In genomic region chr5:14560091-14560595, GRCh38 we compare ENCODE assay signal across 9 cellular contexts. TPM values are rescaled to one million over a fixed set of nuclear protein-coding genes. Genes with fewer than 3 reads are reported as not detected.
DNase-seq lines count a peak whose midpoint lies in the region; ATAC-seq and TF ChIP-seq lines count a peak whose summit lies in the region.
"Had no signal": no experiment of that assay in that cellular context is flagged by ENCODE, and none has a peak within 500 bp of the region (broad histone marks: within the 10 kb centered on the region; RNA-seq: fewer than 3 reads in every experiment).

No MANE protein-coding gene starts in this region.

- no peak overlapping the region for H3K27ac ChIP-seq in left ventricle myocardium inferior (replicated peaks)

- H3K9me3 Mint-ChIP-seq in stimulated activated naive CD8-positive, alpha-beta T cell treated with anti-CD3 and anti-CD28 coated beads, Interleukin-15, amount 100 ng/mL, for 72 hours, result peaks cover 0 to 4% of the 10 kb centered on the region in 2 donors
- H3K9me3 Mint-ChIP-seq in activated naive CD8-positive, alpha-beta T cell treated with anti-CD3 and anti-CD28 coated beads, Interleukin-2, amount 10 ng/mL, durations not matched to agents 7 days and 5 days, result no peaks in the 10 kb centered on the region

- H3K36me3 Mint-ChIP-seq in activated naive CD8-positive, alpha-beta T cell treated with anti-CD3 and anti-CD28 coated beads, Interleukin-2, amount 10 ng/mL, durations not matched to agents 7 days and 5 days, result peaks cover 2% of the 10 kb centered on the region

- DNase-seq in stimulated activated naive CD8-positive, alpha-beta T cell treated with anti-CD3 and anti-CD28 coated beads, Interleukin-15, amount 100 ng/mL, for 72 hours, result no peak
- DNase-seq in stimulated activated naive CD8-positive, alpha-beta T cell treated with anti-CD3 and anti-CD28 coated beads, Interleukin-15, Interleukin-2, amounts not matched to agents 100 U/mL and 50 U/mL, for 24 hours, result no peak
- DNase-seq in NCI-H2227 treated with DMSO at 0.1 percent for 48 hours (lab: John Stamatoyannopoulos, UW) (peak; percentile 87), cardiac septum (ENCODE audit: low spot score) (no peak), left ventricle myocardium inferior (no peak), AG08396 (ENCODE audit: low spot score) (no peak)
- no peak for DNase-seq in activated naive CD8-positive, alpha-beta T cell treated with anti-CD3 and anti-CD28 coated beads, Interleukin-2, amount 10 ng/mL, durations not matched to agents 7 days and 5 days

- intact Hi-C loops in cardiac septum (cut with DNase I) (no loop called here), left ventricle myocardium inferior (cut with micrococcal nuclease) (no loop called here)

- ATAC-seq in stimulated activated naive CD8-positive, alpha-beta T cell treated with anti-CD3 and anti-CD28 coated beads, Interleukin-15, amount 100 ng/mL, for 72 hours, result peak; percentile 55
- no peak for ATAC-seq in stimulated activated naive CD8-positive, alpha-beta T cell treated with anti-CD3 and anti-CD28 coated beads, Interleukin-15, Interleukin-2, amounts not matched to agents 100 U/mL and 50 U/mL, for 24 hours
- ATAC-seq in activated naive CD8-positive, alpha-beta T cell treated with anti-CD3 and anti-CD28 coated beads, Interleukin-2, amount 10 ng/mL, durations not matched to agents 7 days and 5 days (ENCODE audit: low read depth), result peak; percentile 74
- ATAC-seq in GM21526 (IDR thresholded peaks at IDR 0.05; ENCODE audit: low FRiP score, unreplicated experiment), result no peak
- ATAC-seq: K562 had no signal

- POLR2A ChIA-PET in activated naive CD8-positive, alpha-beta T cell treated with anti-CD3 and anti-CD28 coated beads, Interleukin-2, amount 10 ng/mL, durations not matched to agents 7 days and 5 days (lab: Charles Lee), result interaction anchor here (1.7 kb wide), 1 partner anchor 22 kb away, joined by 8 read pairs; the partner anchor contains the start of gene OTULINL

- no peaks in the 10 kb centered on the region for H3K4me1 ChIP-seq in left ventricle myocardium inferior

- peaks cover 44% of the 10 kb centered on the region for H3K4me1 Mint-ChIP-seq in stimulated activated naive CD8-positive, alpha-beta T cell treated with anti-CD3 and anti-CD28 coated beads, Interleukin-15, amount 100 ng/mL, for 72 hours
- H3K4me1 Mint-ChIP-seq in activated naive CD8-positive, alpha-beta T cell treated with anti-CD3 and anti-CD28 coated beads, Interleukin-2, amount 10 ng/mL, durations not matched to agents 7 days and 5 days, result peaks cover 22% of the 10 kb centered on the region

- TF ChIP-seq CTCF in left ventricle myocardium inferior (IDR thresholded peaks at IDR 0.05; ENCODE audit: borderline replicate concordance), result no peak

- H3K9me3 ChIP-seq in left ventricle myocardium inferior (replicated peaks), result no peaks in the 10 kb centered on the region

- peak overlapping the region in 1 of 2 donors; percentile 59 for H3K27ac Mint-ChIP-seq in stimulated activated naive CD8-positive, alpha-beta T cell treated with anti-CD3 and anti-CD28 coated beads, Interleukin-15, amount 100 ng/mL, for 72 hours
- peak overlapping the region; percentile 79 for H3K27ac Mint-ChIP-seq in activated naive CD8-positive, alpha-beta T cell treated with anti-CD3 and anti-CD28 coated beads, Interleukin-2, amount 10 ng/mL, durations not matched to agents 7 days and 5 days

- no peak overlapping the region for H3K4me3 ChIP-seq in left ventricle myocardium inferior
- H3K4me3 ChIP-seq: K562 had no signal

- H3K4me3 Mint-ChIP-seq in stimulated activated naive CD8-positive, alpha-beta T cell treated with anti-CD3 and anti-CD28 coated beads, Interleukin-15, amount 100 ng/mL, for 72 hours, result peak overlapping the region; percentile 23 to 42
- H3K4me3 Mint-ChIP-seq in activated naive CD8-positive, alpha-beta T cell treated with anti-CD3 and anti-CD28 coated beads, Interleukin-2, amount 10 ng/mL, durations not matched to agents 7 days and 5 days, result peak overlapping the region; percentile 71

- H3K27me3 ChIP-seq in left ventricle myocardium inferior (ENCODE audit: low read depth), result peaks cover 41% of the 10 kb centered on the region

- no peaks in the 10 kb centered on the region for H3K36me3 ChIP-seq in left ventricle myocardium inferior

- no peaks in the 10 kb centered on the region for H3K27me3 Mint-ChIP-seq in stimulated activated naive CD8-positive, alpha-beta T cell treated with anti-CD3 and anti-CD28 coated beads, Interleukin-15, amount 100 ng/mL, for 72 hours
- H3K27me3 Mint-ChIP-seq in activated naive CD8-positive, alpha-beta T cell treated with anti-CD3 and anti-CD28 coated beads, Interleukin-2, amount 10 ng/mL, durations not matched to agents 7 days and 5 days, result no peaks in the 10 kb centered on the region

RNA-seq across cellular contexts. Expression of gene OTULINL, which starts 21.4 kb away (rescaled TPM):
- 10 to 100 TPM; 67.7 to 68.4 TPM for total RNA-seq in activated naive CD8-positive, alpha-beta T cell treated with anti-CD3 and anti-CD28 coated beads, Interleukin-2, amount 10 ng/mL, durations not matched to agents 7 days and 5 days
- 1.8 TPM for total RNA-seq in cardiac septum
- 3.8 TPM for total RNA-seq in left ventricle myocardium inferior

Comparison
In these comparisons a context has a peak if more than half of its experiments do, and no peak if none do; other contexts are left out.
1. ATAC-seq: peak in stimulated activated naive CD8-positive, alpha-beta T cell treated with anti-CD3 and anti-CD28 coated beads, Interleukin-15, amount 100 ng/mL, for 72 hours (single experiment) and activated naive CD8-positive, alpha-beta T cell treated with anti-CD3 and anti-CD28 coated beads, Interleukin-2, amount 10 ng/mL, durations not matched to agents 7 days and 5 days (single experiment); none in stimulated activated naive CD8-positive, alpha-beta T cell treated with anti-CD3 and anti-CD28 coated beads, Interleukin-15, Interleukin-2, amounts not matched to agents 100 U/mL and 50 U/mL, for 24 hours (single experiment) and GM21526 (single experiment).
2. RNA of gene OTULINL, which starts 21.4 kb away (total RNA-seq): 67.7 to 68.4 TPM in activated naive CD8-positive, alpha-beta T cell treated with anti-CD3 and anti-CD28 coated beads, Interleukin-2, amount 10 ng/mL, durations not matched to agents 7 days and 5 days; 3.8 TPM in left ventricle myocardium inferior (single experiment) and 1.8 TPM in cardiac septum (single experiment); every median in the first group is over 10 times any median in the second.